In genomic region chr4:152729466-152729865, GRCh38 we compare ENCODE assay signal across 15 cellular contexts. TPM values are rescaled to one million over a fixed set of nuclear protein-coding genes. Genes with fewer than 3 reads are reported as not detected.
DNase-seq lines count a peak whose midpoint lies in the region; ATAC-seq and TF ChIP-seq lines count a peak whose summit lies in the region.
"Had no signal": no experiment of that assay in that cellular context is flagged by ENCODE, and none has a peak within 500 bp of the region (broad histone marks: within the 10 kb centered on the region; RNA-seq: fewer than 3 reads in every experiment).

No MANE protein-coding gene starts in this region.

- intact Hi-C loops in head of caudate nucleus (cut with DNase I) = no loop called here

- no peaks in the 10 kb centered on the region; a peak in 1 of 7 replicates for H3K36me3 Mint-ChIP-seq in H9 (ENCODE audit: insufficient read depth in 1 of 3, low read depth in 3 of 3)
- H3K36me3 Mint-ChIP-seq: activated naive CD4-positive, alpha-beta T cell treated with anti-CD3 and anti-CD28 coated beads, Interleukin-2, amount 50 U/mL, for 24 hours had no signal

- H4K20me1 ChIP-seq in H9 (ENCODE audit: control insufficient read depth, insufficient read depth, insufficient read length) = no peaks in the 10 kb centered on the region

- H3K18ac ChIP-seq in H9 (ENCODE audit: insufficient read length, low read depth, low read length) = no peak overlapping the region

- WGBS in H9 (ENCODE audit: extremely low coverage, insufficient read length, low lambda C conversion rate) = no CpG with 5 or more reads among the region's 2 CpGs

- peak overlapping the region; percentile 24 for H2AFZ ChIP-seq in H9 (ENCODE audit: low read length)
- H2AFZ ChIP-seq: hepatocyte had no signal

- H3K27me3 ChIP-seq in H9 (ENCODE audit: insufficient read depth, low read length) (no peaks in the 10 kb centered on the region), adipocyte (replicated peaks; ENCODE audit: control insufficient read depth, insufficient read depth, low read length) (no peaks in the 10 kb centered on the region), foreskin keratinocyte (no peaks in the 10 kb centered on the region)
- H3K27me3 ChIP-seq: hepatocyte had no signal

- no peak overlapping the region for H4K5ac ChIP-seq in H9 (ENCODE audit: insufficient read length, low read depth, low read length)

- H3K9ac ChIP-seq in H9 (ENCODE audit: extremely low read depth, insufficient read length, low read length) (no peak overlapping the region), adipocyte (ENCODE audit: low read length) (no peak overlapping the region)

- H3K23me2 ChIP-seq in H9 (ENCODE audit: insufficient read length, low read depth, low read length, poor library complexity, severe bottlenecking) = no peaks in the 10 kb centered on the region

- no peak overlapping the region for H3K27ac ChIP-seq in H9 (ENCODE audit: insufficient read length, low read depth, low read length)
- peak overlapping the region; percentile 61 for H3K27ac ChIP-seq in foreskin keratinocyte
- H3K27ac ChIP-seq: hepatocyte, left ventricle myocardium inferior had no signal

- no peak overlapping the region for H2BK120ac ChIP-seq in H9 (ENCODE audit: low read depth, low read length, poor library complexity, severe bottlenecking)

- H3K56ac ChIP-seq in H9 (ENCODE audit: insufficient read length, low read depth, low read length) = no peak overlapping the region

- H3K27ac Mint-ChIP-seq in H9 = no peak overlapping the region
- H3K27ac Mint-ChIP-seq: activated naive CD4-positive, alpha-beta T cell treated with anti-CD3 and anti-CD28 coated beads, Interleukin-2, amount 50 U/mL, for 24 hours; B cell had no signal

- H3K9me3 ChIP-seq in H9 (ENCODE audit: control insufficient read depth, low read depth, low read length) = no peaks in the 10 kb centered on the region
- no peaks in the 10 kb centered on the region for H3K9me3 ChIP-seq in adipocyte (ENCODE audit: control insufficient read depth, low read length)
- H3K9me3 ChIP-seq: left ventricle myocardium inferior had no signal

- H3K4me1 Mint-ChIP-seq in H9 = peaks cover 5 to 8% of the 10 kb centered on the region in 2 experiments
- H3K4me1 Mint-ChIP-seq: activated naive CD4-positive, alpha-beta T cell treated with anti-CD3 and anti-CD28 coated beads, Interleukin-2, amount 50 U/mL, for 24 hours; central memory CD8-positive, alpha-beta T cell had no signal

- H3K4me3 ChIP-seq in AG09309 (ENCODE audit: control insufficient read depth, low read depth, low read length) (no peak overlapping the region), adipocyte (ENCODE audit: low read length) (no peak overlapping the region)
- H3K4me3 ChIP-seq: hepatocyte, K562, left ventricle myocardium inferior had no signal

- no peak for TF ChIP-seq CTCF in AG09309 (IDR thresholded peaks at IDR 0.05; ENCODE audit: control insufficient read depth, insufficient read depth, low read depth, low read length, missing control alignments)
- TF ChIP-seq CTCF in H9 (conservative IDR thresholded peaks at IDR 0.05) = no peak
- peak; percentile 23 for TF ChIP-seq CTCF in foreskin keratinocyte (conservative IDR thresholded peaks at IDR 0.05)

- no peak overlapping the region for H3K4me3 Mint-ChIP-seq in H9
- H3K4me3 Mint-ChIP-seq: activated naive CD4-positive, alpha-beta T cell treated with anti-CD3 and anti-CD28 coated beads, Interleukin-2, amount 50 U/mL, for 24 hours; B cell; central memory CD8-positive, alpha-beta T cell had no signal

- no peak overlapping the region for H4K8ac ChIP-seq in H9 (replicated peaks; ENCODE audit: insufficient read length, low read depth, low read length)

- DNase-seq in AG09309 (ENCODE audit: low read depth) = peak; percentile 50
- no peak for DNase-seq in H9
- peak; percentile 53 for DNase-seq in adipocyte (ENCODE audit: low read depth)
- peak; percentile 68 to 87 for DNase-seq in foreskin keratinocyte
- no peak for DNase-seq in head of caudate nucleus
- DNase-seq in NCI-H1092 treated with DMSO at 0.1 percent for 48 hours (lab: John Stamatoyannopoulos, UW) = no peak
- DNase-seq: left ventricle myocardium inferior, NCI-H510A had no signal

- no peak overlapping the region for H4K91ac ChIP-seq in H9 (ENCODE audit: insufficient read length, low read depth, low read length)

- ATAC-seq in foreskin keratinocyte (peak; percentile 95), GM21723 (IDR thresholded peaks at IDR 0.05; ENCODE audit: unreplicated experiment) (no peak), HG02678 (IDR thresholded peaks at IDR 0.05; ENCODE audit: unreplicated experiment) (no peak)
- ATAC-seq: K562 had no signal

- H3K27me3 Mint-ChIP-seq in H9 (ENCODE audit: low read depth) = peaks cover 2% of the 10 kb centered on the region; the same call in 1 of the 2 replicates
- H3K27me3 Mint-ChIP-seq: activated naive CD4-positive, alpha-beta T cell treated with anti-CD3 and anti-CD28 coated beads, Interleukin-2, amount 50 U/mL, for 24 hours; B cell had no signal

- H3K79me2 ChIP-seq in H9 (ENCODE audit: insufficient read depth, low read length) = no peaks in the 10 kb centered on the region
- H3K79me2 ChIP-seq: hepatocyte had no signal

- no peaks in the 10 kb centered on the region for H3K4me1 ChIP-seq in H9 (ENCODE audit: insufficient read depth, low read length)
- no peaks in the 10 kb centered on the region for H3K4me1 ChIP-seq in adipocyte (ENCODE audit: control insufficient read depth, insufficient read depth, low read length)
- peaks cover 6% of the 10 kb centered on the region for H3K4me1 ChIP-seq in foreskin keratinocyte
- H3K4me1 ChIP-seq: left ventricle myocardium inferior had no signal

- H3K14ac ChIP-seq in H9 (ENCODE audit: insufficient read depth, low read length) = no peak overlapping the region

- H3K4me2 ChIP-seq in H9 (ENCODE audit: insufficient read depth, insufficient read length, low read length) = no peak overlapping the region
- H3K4me2 ChIP-seq: hepatocyte had no signal

- H3K4ac ChIP-seq in H9 (ENCODE audit: low read depth, low read length) = no peak overlapping the region

- H3K79me1 ChIP-seq in H9 (ENCODE audit: insufficient read depth, low read depth, low read length, poor library complexity, severe bottlenecking) = no peaks in the 10 kb centered on the region

- no peak overlapping the region for H2AK5ac ChIP-seq in H9 (ENCODE audit: insufficient read length, low read length)

- no peak overlapping the region for H3K23ac ChIP-seq in H9 (ENCODE audit: insufficient read length, low read depth, low read length)

- H2BK5ac ChIP-seq in H9 (ENCODE audit: insufficient read length, low read length) = no peak overlapping the region

- H3K36me3 ChIP-seq in adipocyte (ENCODE audit: control insufficient read depth, insufficient read depth, low read length, severe bottlenecking) = no peaks in the 10 kb centered on the region
- H3K36me3 ChIP-seq: left ventricle myocardium inferior had no signal

- no peak overlapping the region for H2BK15ac ChIP-seq in H9 (ENCODE audit: low read depth, low read length)

- H3T11ph ChIP-seq in H9 (ENCODE audit: low read length) = no peak overlapping the region

- no peak overlapping the region for H2BK20ac ChIP-seq in H9 (ENCODE audit: low read depth, low read length, poor library complexity, severe bottlenecking)

- H3K9me3 Mint-ChIP-seq in H9 = no peaks in the 10 kb centered on the region
- H3K9me3 Mint-ChIP-seq: activated naive CD4-positive, alpha-beta T cell treated with anti-CD3 and anti-CD28 coated beads, Interleukin-2, amount 50 U/mL, for 24 hours; central memory CD8-positive, alpha-beta T cell had no signal

- H2BK12ac ChIP-seq in H9 (ENCODE audit: insufficient read length, low read depth, low read length) = no peak overlapping the region

RNA-seq across cellular contexts. Expression of gene TMEM154, which starts 49.7 kb away (rescaled TPM):
- total RNA-seq in H9 (2021) (0.77 and 1.7 TPM in 2 replicates), foreskin keratinocyte (102 and 118 TPM in 2 replicates)
- 12.8 and 13.3 TPM in 2 replicates for polyA plus RNA-seq in foreskin keratinocyte

RNA-seq across cellular contexts. Expression of gene TIGD4, which starts 50.1 kb away (rescaled TPM):
- total RNA-seq in H9 (2021) (2.0 TPM in 2 replicates), foreskin keratinocyte (0.03 and 0.18 TPM in 2 replicates)
- 0.02 and 0.07 TPM in 2 replicates for polyA plus RNA-seq in foreskin keratinocyte

RNA-seq across cellular contexts. Expression of gene ARFIP1, which starts 50.3 kb away (rescaled TPM):
- 29.3 and 30.8 TPM in 2 replicates for total RNA-seq in H9 (2021)
- total RNA-seq in foreskin keratinocyte = 28.7 and 32.9 TPM in 2 replicates
- 14.3 and 16.4 TPM in 2 replicates for polyA plus RNA-seq in foreskin keratinocyte

Comparison
In these comparisons a context has a peak if more than half of its experiments do, and no peak if none do; other contexts are left out.
1. DNase-seq: peak in AG09309 (single experiment), adipocyte (single experiment) and foreskin keratinocyte (2 of 2); none in H9 (single experiment), head of caudate nucleus (0 of 42) and NCI-H1092 treated with DMSO at 0.1 percent for 48 hours (single experiment).
2. RNA of gene TMEM154, which starts 49.7 kb away (total RNA-seq): 102 to 118 TPM in foreskin keratinocyte; 0.77 to 1.7 TPM in H9; every median in the first group is over 10 times any median in the second.